Comparison of ENCODE assay signal across 7 cellular contexts in genomic region chr1:205631727-205632373, GRCh38. TPM values are rescaled to one million over a fixed set of nuclear protein-coding genes. Genes with fewer than 3 reads are reported as not detected.
A peak's percentile ranks its signal among the peaks of the same experiment; 100 is the strongest.
DNase-seq lines count a peak whose midpoint lies in the region; ATAC-seq and TF ChIP-seq lines count a peak whose summit lies in the region.

TSS of gene ELK4 (minus strand) at chr1:205632011. CDS start at chr1:205623882, 8,129 bp downstream.

- in situ Hi-C loops in astrocyte of the cerebellum (cut with HindIII; ENCODE audit: low sequenced_read_pairs): loop anchor here (5.0 kb wide), 1 partner anchor 40 kb away; no protein-coding TSS in a partner anchor

- no peaks in the 10 kb centered on the region for H3K36me3 ChIP-seq in hepatocyte (replicated peaks; ENCODE audit: insufficient read depth, low read depth)

- H2AFZ ChIP-seq in hepatocyte: peak within 1 kb of the TSS; percentile 85

- H3K4me1 ChIP-seq in hepatocyte (ENCODE audit: insufficient read depth): peaks cover 15% of the 10 kb centered on the region

- H3K4me3 ChIP-seq in astrocyte of the cerebellum (ENCODE audit: low read depth, low read length) (peak within 1 kb of the TSS; percentile 77), hepatocyte (peak within 1 kb of the TSS; percentile 56)

- 2% methylated on average over 34 of the region's 82 CpGs for WGBS in hepatocyte (ENCODE audit: low lambda C conversion rate, missing lambda C conversion rate)

- peak; percentile 89 for TF ChIP-seq POLR2A in GM18505 (IDR thresholded peaks at IDR 0.05; ENCODE audit: borderline replicate concordance, extremely low read depth, insufficient read depth, insufficient read length)

- TF ChIP-seq CTCF in astrocyte of the cerebellum (IDR thresholded peaks at IDR 0.05; ENCODE audit: low read depth, low read length, missing control alignments) (peak; percentile 76), hepatocyte (IDR thresholded peaks at IDR 0.05; ENCODE audit: poor library complexity) (peak; percentile 84)

- peak within 1 kb of the TSS; percentile 99 for H3K27ac ChIP-seq in hepatocyte

- peaks cover 3% of the 10 kb centered on the region for H4K20me1 ChIP-seq in hepatocyte (ENCODE audit: insufficient read depth, poor library complexity, severe bottlenecking)

- H3K9me3 ChIP-seq in hepatocyte (ENCODE audit: low read depth): no peaks in the 10 kb centered on the region

- no peaks in the 10 kb centered on the region for H3K9me2 ChIP-seq in hepatocyte (replicated peaks; ENCODE audit: insufficient read depth)

- DNase-seq in NCI-H2029 (lab: John Stamatoyannopoulos, UW) (peak; percentile 95), T-helper 22 cell (ENCODE audit: low read depth) (peak; percentile 99), astrocyte of the cerebellum (ENCODE audit: low read depth) (peak; percentile 96), hepatocyte (ENCODE audit: low spot score) (peak; percentile 99), retina (peak; percentile 98)

- H3K27me3 ChIP-seq in hepatocyte: no peaks in the 10 kb centered on the region

- peak within 1 kb of the TSS; percentile 86 for H3K4me2 ChIP-seq in hepatocyte

- peaks cover 39% of the 10 kb centered on the region for H3K79me2 ChIP-seq in hepatocyte

- ATAC-seq in GM18505 (IDR thresholded peaks at IDR 0.05; ENCODE audit: unreplicated experiment): peak; percentile 76
- ATAC-seq in HG02973 (IDR thresholded peaks at IDR 0.05; ENCODE audit: unreplicated experiment): peak; percentile 75

RNA-seq across cellular contexts. Expression of gene ELK4, which starts in this region (rescaled TPM):
- 16.0 and 19.1 TPM in 2 replicates for total RNA-seq in hepatocyte
- 4.7 and 6.1 TPM in 2 replicates for polyA plus RNA-seq in hepatocyte

Comparison
In these comparisons a context has a peak if more than half of its experiments do, and no peak if none do; other contexts are left out.
1. Peak in every context shown above with its lines: DNase-seq, ATAC-seq, H3K4me3 ChIP-seq and H3K27ac ChIP-seq.